Comparison of ENCODE assay signal across 1 cellular context in the genomic region with DNA sequence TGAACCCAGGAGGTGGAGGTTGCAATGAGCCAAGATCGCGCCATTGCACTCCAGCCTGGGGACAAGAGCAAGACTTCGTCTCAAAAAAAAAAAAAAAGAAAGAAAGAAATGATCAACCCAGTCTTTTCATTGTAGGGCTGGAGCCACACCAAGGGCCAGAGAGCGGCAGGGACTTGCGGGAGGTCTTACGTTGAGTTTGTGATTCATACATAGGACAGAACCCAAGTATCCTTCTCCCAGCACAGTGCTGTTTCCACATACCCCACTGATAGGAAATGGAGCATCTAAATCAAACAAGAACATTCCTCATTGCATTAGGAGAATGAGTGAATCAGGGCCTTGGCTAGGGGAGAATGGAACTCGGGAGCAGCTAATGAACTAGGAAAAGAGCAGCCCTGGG.
TF ChIP-seq lines count a peak whose summit lies in the region.

No MANE protein-coding gene starts in this region.

TF ChIP-seq in IMR-90, 13 proteins besides CTCF, POLR2A, EP300 and RAD21 (continued from another document):
- TF ChIP-seq, protein P1, sequence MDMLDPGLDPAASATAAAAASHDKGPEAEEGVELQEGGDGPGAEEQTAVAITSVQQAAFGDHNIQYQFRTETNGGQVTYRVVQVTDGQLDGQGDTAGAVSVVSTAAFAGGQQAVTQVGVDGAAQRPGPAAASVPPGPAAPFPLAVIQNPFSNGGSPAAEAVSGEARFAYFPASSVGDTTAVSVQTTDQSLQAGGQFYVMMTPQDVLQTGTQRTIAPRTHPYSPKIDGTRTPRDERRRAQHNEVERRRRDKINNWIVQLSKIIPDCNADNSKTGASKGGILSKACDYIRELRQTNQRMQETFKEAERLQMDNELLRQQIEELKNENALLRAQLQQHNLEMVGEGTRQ (IDR thresholded peaks at IDR 0.05; ENCODE audit: low read depth, low read length): no peak
- no peak for TF ChIP-seq CHD1 (IDR thresholded peaks at IDR 0.05; ENCODE audit: low read depth, low read length)
- no peak for TF ChIP-seq FOS (IDR thresholded peaks at IDR 0.05; ENCODE audit: low read depth, low read length)
- TF ChIP-seq BHLHE40 (IDR thresholded peaks at IDR 0.05; ENCODE audit: low read depth, low read length): no peak
